Comparison of ENCODE assay signal across 8 cellular contexts in genomic region chr10:32332299-32332750, GRCh38. TPM values are rescaled to one million over a fixed set of nuclear protein-coding genes. Genes with fewer than 3 reads are reported as not detected.
A peak's percentile ranks its signal among the peaks of the same experiment; 100 is the strongest.
DNase-seq lines count a peak whose midpoint lies in the region; ATAC-seq, FAIRE-seq and TF ChIP-seq lines count a peak whose summit lies in the region.

No MANE protein-coding gene starts in this region.

- TF ChIP-seq CTCF in NB4 (IDR thresholded peaks at IDR 0.05; ENCODE audit: low read depth, low read length) (no peak), keratinocyte (optimal IDR thresholded peaks at IDR 0.05 in 1 of 3, IDR thresholded peaks at IDR 0.05 in 1 of 3, conservative IDR thresholded peaks at IDR 0.05 in 1 of 3; ENCODE audit: extremely low read depth in 1 of 3, insufficient read depth in 2 of 3, low read length in 3 of 3) (no peak), dorsolateral prefrontal cortex (IDR thresholded peaks at IDR 0.05 in 54 of 56, conservative IDR thresholded peaks at IDR 0.05 in 2 of 56; ENCODE audit: low read depth in 1 of 56, partially characterized antibody in 56 of 56) (no peak)

- peak; percentile 51 for FAIRE-seq in keratinocyte (lab: Jason Lieb, UNC)

- peaks cover 6% of the 10 kb centered on the region for H4K20me1 ChIP-seq in keratinocyte (ENCODE audit: control insufficient read depth, extremely low read depth, insufficient read depth, low read length)

- no peaks in the 10 kb centered on the region for H3K9me3 ChIP-seq in keratinocyte (ENCODE audit: control insufficient read depth, low read depth, low read length)

- H2AFZ ChIP-seq in keratinocyte (ENCODE audit: control insufficient read depth, low read length) = no peak overlapping the region

- no peak for TF ChIP-seq POLR2A in NB4 (IDR thresholded peaks at IDR 0.05; ENCODE audit: extremely low read depth, insufficient read length)

- ATAC-seq in GM21528 (IDR thresholded peaks at IDR 0.05; ENCODE audit: low FRiP score, unreplicated experiment) = peak; percentile 88

- H3K27me3 ChIP-seq in keratinocyte (ENCODE audit: control insufficient read depth, extremely low read depth, insufficient read depth, low read length) (no peaks in the 10 kb centered on the region), dorsolateral prefrontal cortex (no peaks in the 10 kb centered on the region)

- peaks cover 3% of the 10 kb centered on the region for H3K9me1 ChIP-seq in keratinocyte (ENCODE audit: control insufficient read depth, extremely low read depth, insufficient read depth, low read length)

- in situ Hi-C loops in Caki2 (cut with HindIII; ENCODE audit: low pct_unique_long_range_greater_than_20kb, low sequenced_read_pairs) = no loop called here

- H3K27ac ChIP-seq in keratinocyte (ENCODE audit: control insufficient read depth, insufficient read depth, low read length) = peak overlapping the region; percentile 30
- H3K27ac ChIP-seq in dorsolateral prefrontal cortex = peak overlapping the region in 13 of 59 donors; percentile 11 to 59 (median 35)

- H3K4me2 ChIP-seq in keratinocyte (ENCODE audit: control insufficient read depth, extremely low read depth, insufficient read depth, low read depth, low read length) = peak overlapping the region; percentile 11

- no peak overlapping the region for H3K9ac ChIP-seq in keratinocyte (ENCODE audit: control insufficient read depth, extremely low read depth, insufficient read depth, low read length)

- H3K4me3 ChIP-seq in NB4 (ENCODE audit: low read depth, low read length) = no peak overlapping the region
- no peak overlapping the region for H3K4me3 ChIP-seq in keratinocyte (ENCODE audit: control insufficient read depth in 2 of 3, extremely low read depth in 1 of 3, insufficient read depth in 2 of 3, low read depth in 1 of 3, low read length in 3 of 3)
- H3K4me3 ChIP-seq in dorsolateral prefrontal cortex = peak overlapping the region in 3 of 59 donors; percentile 2 to 9 (median 6)

- H3K36me3 ChIP-seq in keratinocyte (ENCODE audit: control insufficient read depth in 2 of 2, extremely low read depth in 1 of 2, insufficient read depth in 2 of 2, low read length in 2 of 2) = peaks cover 0 to 1% of the 10 kb centered on the region in 2 experiments

- peaks cover 6% of the 10 kb centered on the region for H3K4me1 ChIP-seq in keratinocyte (ENCODE audit: control insufficient read depth, extremely low read depth, insufficient read depth, low read length)

- intact Hi-C loops in dorsolateral prefrontal cortex (cut with DNase I) = no loop called here

- peaks cover 94% of the 10 kb centered on the region for H3K79me2 ChIP-seq in keratinocyte (ENCODE audit: control insufficient read depth, insufficient read depth, low read length)

- dilution Hi-C loops in keratinocyte (cut with MboI; ENCODE audit: extremely low pct_ligation_motif_present, low sequenced_read_pairs) = no loop called here

- DNase-seq in Caki2 (ENCODE audit: low read depth) (peak; percentile 77), NB4 (ENCODE audit: low read depth) (peak; percentile 22), keratinocyte (ENCODE audit: low read depth, low spot score) (no peak), EL (no peak), dorsolateral prefrontal cortex (no peak)
- peak; percentile 54 for DNase-seq in activated T-helper 9 cell treated with anti-CD3 and anti-CD28 coated beads, Interleukin-2, amount 50 U/mL, for 16 hours (ENCODE audit: low read depth)
- peak; percentile 20 to 46 for DNase-seq in stimulated activated CD8-positive, alpha-beta memory T cell treated with anti-CD3 and anti-CD28 coated beads, Interleukin-4, amount 100 ng/mL, for 1 hour (ENCODE audit: low read depth in 2 of 2, low spot score in 1 of 2)

RNA-seq across cellular contexts. Expression of gene EPC1, which starts 14.6 kb away (rescaled TPM):
- 7.5 and 17.0 TPM in 2 replicates for total RNA-seq in Caki2 (2014; rRNA removed; shearing (Covaris generic); ENCODE audit: low replicate concordance)
- polyA plus RNA-seq in keratinocyte = 15.5 to 34.8 TPM (median 33.5 TPM) in 3 replicates
- 15.9 TPM for polyA plus RNA-seq in keratinocyte (2011; ENCODE audit: low read depth)
- polyA plus RNA-seq in keratinocyte (2011; cell fraction: cytosol; rRNA removed) = 9.5 and 19.0 TPM in 2 replicates
- polyA plus RNA-seq in keratinocyte (2011; cell fraction: nucleus; rRNA removed) = 33.0 and 42.0 TPM in 2 replicates
- 6.5 and 16.0 TPM in 2 replicates for polyA plus RNA-seq in keratinocyte (2012; ENCODE audit: low replicate concordance)
- polyA minus RNA-seq in keratinocyte = 8.1 to 51.4 TPM (median 38.0 TPM) in 3 replicates
- 16.7 TPM for polyA minus RNA-seq in keratinocyte (2011; cell fraction: cytosol; rRNA and poly(A)+ RNA removed)
- polyA minus RNA-seq in keratinocyte (2011; cell fraction: nucleus; rRNA and poly(A)+ RNA removed) = 27.8 and 49.6 TPM in 2 replicates
- total RNA-seq in dorsolateral prefrontal cortex = 10 to 100 TPM; 26.4 to 56.2 (median 40.1) TPM

Comparison
In these comparisons a context has a peak if more than half of its experiments do, and no peak if none do; other contexts are left out.
1. DNase-seq: peak in Caki2 (single experiment), NB4 (single experiment), activated T-helper 9 cell treated with anti-CD3 and anti-CD28 coated beads, Interleukin-2, amount 50 U/mL, for 16 hours (single experiment) and stimulated activated CD8-positive, alpha-beta memory T cell treated with anti-CD3 and anti-CD28 coated beads, Interleukin-4, amount 100 ng/mL, for 1 hour (2 of 2); none in keratinocyte (single experiment), EL (single experiment) and dorsolateral prefrontal cortex (0 of 10).